Comparison of ENCODE assay signal across 5 cellular contexts in the genomic region with DNA sequence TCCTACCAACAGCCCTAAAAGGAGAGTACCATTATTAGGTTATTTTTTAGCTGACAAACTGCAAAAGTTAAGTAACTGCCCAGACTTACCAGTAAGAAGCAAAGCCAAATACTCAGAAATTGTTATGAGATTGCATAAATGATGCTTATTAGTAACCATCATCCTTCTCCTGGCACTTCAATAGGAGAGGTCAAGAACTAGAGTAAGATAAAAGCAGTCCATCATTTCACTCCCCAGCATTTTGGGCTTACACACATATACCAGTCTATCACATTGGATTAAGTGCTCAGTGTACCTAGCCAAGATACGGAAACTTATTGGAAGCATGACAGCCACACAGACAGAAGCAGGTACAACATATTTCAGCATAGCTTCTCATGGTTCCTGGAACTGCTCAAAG.
"Had no signal": no experiment of that assay in that cellular context is flagged by ENCODE, and none has a peak within 500 bp of the region (broad histone marks: within the 10 kb centered on the region; RNA-seq: fewer than 3 reads in every experiment).

No MANE protein-coding gene starts in this region.

- H3K27ac ChIP-seq: GM23248, HL-60 had no signal

- H3K4me3 ChIP-seq: GM23248 had no signal

- H3K9ac ChIP-seq: GM23248 had no signal

- ATAC-seq: HepG2 had no signal

- DNase-seq: H9, KBM-7 had no signal

- H2AFZ ChIP-seq: GM23248 had no signal
